7 cellular contexts compared by ENCODE assay signal in the genomic region with DNA sequence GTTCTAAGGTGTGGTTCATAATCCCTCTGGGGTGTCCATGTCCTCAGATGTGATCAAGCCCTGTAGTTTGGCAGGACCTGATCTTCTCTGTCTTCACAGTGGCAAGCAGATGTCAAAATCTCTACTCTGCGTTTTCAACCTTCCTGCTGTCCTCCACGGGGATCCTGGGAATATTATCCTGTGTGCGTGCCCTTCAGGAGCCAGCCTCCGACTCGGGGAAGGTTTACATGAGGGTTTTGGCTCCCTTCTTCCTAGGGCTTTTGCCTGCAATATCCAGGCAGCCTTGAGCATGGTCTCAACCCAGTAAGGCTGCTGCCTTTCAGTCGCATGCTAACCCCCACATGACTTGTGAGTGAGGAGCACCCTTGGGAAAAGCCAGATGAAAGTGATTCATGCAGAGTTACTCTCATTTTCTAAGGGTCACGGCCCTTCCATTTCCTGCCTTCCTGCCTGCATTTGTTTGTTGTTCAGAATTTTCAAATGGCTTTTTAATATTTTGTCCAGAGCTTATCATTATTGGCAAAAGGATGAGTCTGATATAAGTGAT.
DNase-seq lines count a peak whose midpoint lies in the region; ATAC-seq and TF ChIP-seq lines count a peak whose summit lies in the region.

No MANE protein-coding gene starts in this region.

- H3K27me3 ChIP-seq in OCI-LY1 (ENCODE audit: insufficient read depth, low read length): no peaks in the 10 kb centered on the region

- peak overlapping the region; percentile 45 for H3K9ac ChIP-seq in OCI-LY1 (ENCODE audit: low read length)

- H3K9me3 Mint-ChIP-seq in nephron progenitor cell: peaks cover 8% of the 10 kb centered on the region

- DNase-seq in dermis microvascular lymphatic vessel endothelial cell (ENCODE audit: low read depth in 2 of 2): peak; percentile 67 to 96
- no peak for DNase-seq in nephron progenitor cell
- DNase-seq in activated CD8-positive, alpha-beta memory T cell treated with anti-CD3 and anti-CD28 coated beads, Interleukin-2, amount 50 U/mL, for 48 hours: no peak

- H3K27ac ChIP-seq in OCI-LY1 (ENCODE audit: low read depth, low read length, poor library complexity, severe bottlenecking): peak overlapping the region; percentile 86

- H2AFZ ChIP-seq in OCI-LY1 (ENCODE audit: low read length): no peak overlapping the region

- H3K27me3 Mint-ChIP-seq in nephron progenitor cell (ENCODE audit: low read depth, poor library complexity): no peaks in the 10 kb centered on the region

- peaks cover 3% of the 10 kb centered on the region for H3K9me3 ChIP-seq in OCI-LY1 (ENCODE audit: low read length)

- peak overlapping the region; percentile 26 for H3K4me3 Mint-ChIP-seq in nephron progenitor cell

- H3K4me1 ChIP-seq in OCI-LY1 (ENCODE audit: insufficient read depth, low read length, severe bottlenecking): peaks cover 45% of the 10 kb centered on the region

- H3F3A ChIP-seq in OCI-LY1 (ENCODE audit: insufficient read depth, low read length): no peaks in the 10 kb centered on the region

- ATAC-seq in GM18909 (IDR thresholded peaks at IDR 0.05; ENCODE audit: poor library complexity, unreplicated experiment): peak; percentile 31
- no peak for ATAC-seq in HG03039 (IDR thresholded peaks at IDR 0.05; ENCODE audit: unreplicated experiment)
- no peak for ATAC-seq in GM18870 (IDR thresholded peaks at IDR 0.05; ENCODE audit: unreplicated experiment)

- H3K9me2 ChIP-seq in OCI-LY1 (ENCODE audit: low read depth, low read length): no peaks in the 10 kb centered on the region

- H3K36me3 ChIP-seq in OCI-LY1 (ENCODE audit: insufficient read depth, low read length): peaks cover 95% of the 10 kb centered on the region

- H4K20me1 ChIP-seq in OCI-LY1 (ENCODE audit: insufficient read depth, low read length): no peaks in the 10 kb centered on the region

- H3K79me2 ChIP-seq in OCI-LY1 (ENCODE audit: insufficient read depth, low read length): peaks cover 39% of the 10 kb centered on the region

- H3K27ac Mint-ChIP-seq in nephron progenitor cell: peak overlapping the region; percentile 90

- H3K4me2 ChIP-seq in OCI-LY1 (ENCODE audit: low read length): peak overlapping the region; percentile 47

- peaks cover 52% of the 10 kb centered on the region for H3K4me1 Mint-ChIP-seq in nephron progenitor cell

- H3K4me3 ChIP-seq in OCI-LY1 (ENCODE audit: low read depth, low read length, poor library complexity, severe bottlenecking): no peak overlapping the region

- TF ChIP-seq CTCF in OCI-LY1 (IDR thresholded peaks at IDR 0.05; ENCODE audit: low read length): no peak
- TF ChIP-seq CTCF in nephron progenitor cell (IDR thresholded peaks at IDR 0.05): no peak

- H3K36me3 Mint-ChIP-seq in nephron progenitor cell (ENCODE audit: low read depth): peaks cover 27% of the 10 kb centered on the region

Comparison
In these comparisons a context has a peak if more than half of its experiments do, and no peak if none do; other contexts are left out.
1. DNase-seq: peak in dermis microvascular lymphatic vessel endothelial cell (2 of 2); none in nephron progenitor cell (single experiment) and activated CD8-positive, alpha-beta memory T cell treated with anti-CD3 and anti-CD28 coated beads, Interleukin-2, amount 50 U/mL, for 48 hours (single experiment).